Comparison of ENCODE assay signal across 21 cellular contexts in genomic region chr4:132530846-132531245, GRCh38.
A peak's percentile ranks its signal among the peaks of the same experiment; 100 is the strongest.
DNase-seq lines count a peak whose midpoint lies in the region; TF ChIP-seq lines count a peak whose summit lies in the region.
"Had no signal": no experiment of that assay in that cellular context is flagged by ENCODE, and none has a peak within 500 bp of the region (broad histone marks: within the 10 kb centered on the region; RNA-seq: fewer than 3 reads in every experiment).

No MANE protein-coding gene starts in this region.

- H3K36me3 ChIP-seq in mesenchymal stem cell (ENCODE audit: control insufficient read depth in 1 of 2, insufficient read depth in 2 of 2, low read depth in 1 of 2, low read length in 2 of 2) (no peaks in the 10 kb centered on the region), MM.1S (replicated peaks; ENCODE audit: insufficient read depth, low read length) (no peaks in the 10 kb centered on the region)
- H3K36me3 ChIP-seq: brain microvascular endothelial cell, tibial artery had no signal

- H3K4me1 ChIP-seq in mesenchymal stem cell (ENCODE audit: control insufficient read depth, insufficient read depth, low read depth, low read length) (no peaks in the 10 kb centered on the region), MM.1S (ENCODE audit: low read length) (no peaks in the 10 kb centered on the region)
- H3K4me1 ChIP-seq: tibial artery had no signal

- H3K27me3 ChIP-seq in mesenchymal stem cell (ENCODE audit: control insufficient read depth in 1 of 2, insufficient read depth in 1 of 2, low read length in 2 of 2), result no peaks in the 10 kb centered on the region
- no peaks in the 10 kb centered on the region for H3K27me3 ChIP-seq in MM.1S (replicated peaks; ENCODE audit: insufficient read depth, low read length)
- H3K27me3 ChIP-seq: brain microvascular endothelial cell, tibial artery had no signal

- WGBS in mesenchymal stem cell, result no CpG with 5 or more reads among the region's 2 CpGs

- no peaks in the 10 kb centered on the region for H3F3A ChIP-seq in MM.1S (ENCODE audit: insufficient read depth, low read length)

- H2AK5ac ChIP-seq in mesenchymal stem cell (ENCODE audit: low read length, severe bottlenecking), result no peak overlapping the region

- H3K27ac ChIP-seq in mesenchymal stem cell (ENCODE audit: low read length, poor library complexity, severe bottlenecking) (no peak overlapping the region), MM.1S (ENCODE audit: low read length) (no peak overlapping the region)
- H3K27ac ChIP-seq: brain microvascular endothelial cell, tibial artery had no signal

- H4K91ac ChIP-seq in mesenchymal stem cell (ENCODE audit: low read length), result no peak overlapping the region

- H3K23ac ChIP-seq in mesenchymal stem cell (ENCODE audit: low read length in 2 of 2), result no peak overlapping the region

- H3K4ac ChIP-seq in mesenchymal stem cell (ENCODE audit: low read depth in 1 of 2, low read length in 2 of 2), result no peak overlapping the region

- no peaks in the 10 kb centered on the region for H3K79me2 ChIP-seq in MM.1S (ENCODE audit: low read length)

- H3K9ac ChIP-seq in mesenchymal stem cell (ENCODE audit: low read length), result no peak overlapping the region
- H3K9ac ChIP-seq in MM.1S (ENCODE audit: low read length), result no peak overlapping the region

- H4K8ac ChIP-seq in mesenchymal stem cell (ENCODE audit: low read length), result no peak overlapping the region

- DNase-seq in NCI-H510A treated with DMSO at 0.1 percent for 48 hours (lab: John Stamatoyannopoulos, UW) (peak; percentile 32), NCI-H510A (lab: John Stamatoyannopoulos, UW) (no peak), NCI-H128 (lab: John Stamatoyannopoulos, UW; ENCODE audit: unreplicated experiment) (peak; percentile 1), NCI-H748 treated with DMSO at 0.1 percent for 48 hours (lab: John Stamatoyannopoulos, UW) (peak; percentile 74), mesenchymal stem cell (peak; percentile 67), MM.1S (no peak), GDM1 (lab: John Stamatoyannopoulos, UW) (no peak)
- DNase-seq in NK-92 treated with Interleukin-12 subunit alpha and Interleukin-12 subunit beta, amount 100 ng/mL, for 24 hours (lab: John Stamatoyannopoulos, UW), result no peak
- DNase-seq: activated CD4-positive, alpha-beta T cell treated with anti-CD3 and anti-CD28 coated beads for 4 hours; activated CD8-positive, alpha-beta T cell treated with anti-CD3 and anti-CD28 coated beads, Interleukin-2, amount 10 ng/mL, durations not matched to agents 7 days and 5 days; amygdala; brain microvascular endothelial cell; CD4-positive, alpha-beta T cell; cerebellar nuclear complex; effector CD4-positive, alpha-beta T cell; hypothalamus; left cardiac atrium; NCI-H446 treated with DMSO at 0.1 percent for 48 hours; SIG-M5; stimulated activated CD4-positive, alpha-beta T cell treated with anti-CD3 and anti-CD28 coated beads, Interleukin-4, amount 100 ng/mL, for 24 hours; tibial artery had no signal

- H3K79me1 ChIP-seq in mesenchymal stem cell (replicated peaks; ENCODE audit: low read length, poor library complexity, severe bottlenecking), result no peaks in the 10 kb centered on the region

- H2AFZ ChIP-seq in mesenchymal stem cell (ENCODE audit: low read depth, low read length) (no peak overlapping the region), MM.1S (ENCODE audit: low read length) (no peak overlapping the region)

- no peak for TF ChIP-seq CTCF in MM.1S (IDR thresholded peaks at IDR 0.05; ENCODE audit: low read length)

- H2BK5ac ChIP-seq in mesenchymal stem cell (ENCODE audit: low read depth, low read length, poor library complexity, severe bottlenecking), result no peak overlapping the region

- no peak overlapping the region for H3K14ac ChIP-seq in mesenchymal stem cell (ENCODE audit: low read length in 2 of 2)

- H3K9me3 ChIP-seq in mesenchymal stem cell (ENCODE audit: control insufficient read depth, low read length), result no peaks in the 10 kb centered on the region
- no peaks in the 10 kb centered on the region for H3K9me3 ChIP-seq in MM.1S (replicated peaks; ENCODE audit: insufficient read depth, low read length)
- H3K9me3 ChIP-seq: tibial artery had no signal

- no peak overlapping the region for H3K4me2 ChIP-seq in mesenchymal stem cell (ENCODE audit: low read length, poor library complexity, severe bottlenecking)
- H3K4me2 ChIP-seq in MM.1S (ENCODE audit: low read depth, low read length), result no peak overlapping the region

- H3K18ac ChIP-seq in mesenchymal stem cell (ENCODE audit: low read depth in 1 of 2, low read length in 2 of 2), result no peak overlapping the region

- H2BK12ac ChIP-seq in mesenchymal stem cell (ENCODE audit: low read length in 2 of 2), result no peak overlapping the region

- no peak overlapping the region for H2BK15ac ChIP-seq in mesenchymal stem cell (ENCODE audit: low read depth, poor library complexity, severe bottlenecking)

- H3K4me3 ChIP-seq in mesenchymal stem cell (ENCODE audit: insufficient read depth in 1 of 2, low read depth in 1 of 2, low read length in 2 of 2), result no peak overlapping the region
- H3K4me3 ChIP-seq in MM.1S (ENCODE audit: low read length), result no peak overlapping the region
- H3K4me3 ChIP-seq: tibial artery had no signal

- no peaks in the 10 kb centered on the region for H3K9me2 ChIP-seq in MM.1S (replicated peaks; ENCODE audit: insufficient read depth, low read length)

- H2BK120ac ChIP-seq in mesenchymal stem cell (ENCODE audit: low read depth, low read length), result no peak overlapping the region

- no peaks in the 10 kb centered on the region for H4K20me1 ChIP-seq in MM.1S (ENCODE audit: insufficient read depth, low read length)

Comparison
In these comparisons a context has a peak if more than half of its experiments do, and no peak if none do; other contexts are left out.
1. DNase-seq: peak in NCI-H510A treated with DMSO at 0.1 percent for 48 hours (single experiment), NCI-H128 (single experiment), NCI-H748 treated with DMSO at 0.1 percent for 48 hours (single experiment) and mesenchymal stem cell (single experiment); none in NCI-H510A (single experiment), MM.1S (single experiment), NK-92 treated with Interleukin-12 subunit alpha and Interleukin-12 subunit beta, amount 100 ng/mL, for 24 hours (single experiment) and GDM1 (single experiment).